11 cellular contexts compared by ENCODE assay signal in genomic region chr1:208086116-208086515, GRCh38.
DNase-seq lines count a peak whose midpoint lies in the region; ATAC-seq, FAIRE-seq and TF ChIP-seq lines count a peak whose summit lies in the region.
"Had no signal": no experiment of that assay in that cellular context is flagged by ENCODE, and none has a peak within 500 bp of the region (broad histone marks: within the 10 kb centered on the region; RNA-seq: fewer than 3 reads in every experiment).

No MANE protein-coding gene starts in this region.

- no peaks in the 10 kb centered on the region for H3K27me3 Mint-ChIP-seq in CD4-positive, CD25-positive, alpha-beta regulatory T cell

- peaks cover 0 to 3% (median 0%) of the 10 kb centered on the region in 7 donors for H3K9me3 Mint-ChIP-seq in CD4-positive, CD25-positive, alpha-beta regulatory T cell

- H3K27me3 ChIP-seq in CD4-positive, CD25-positive, alpha-beta regulatory T cell (ENCODE audit: control insufficient read depth, insufficient read depth, low read length) = no peaks in the 10 kb centered on the region
- H3K27me3 ChIP-seq in neural cell (ENCODE audit: insufficient read depth, low read depth, low read length) = no peaks in the 10 kb centered on the region

- no peak for TF ChIP-seq CTCF in neural cell (IDR thresholded peaks at IDR 0.05; ENCODE audit: poor library complexity, severe bottlenecking)

- FAIRE-seq in HTR-8/SVneo (lab: Jason Lieb, UNC) = peak; percentile 23

- H3K4me1 Mint-ChIP-seq in CD4-positive, CD25-positive, alpha-beta regulatory T cell = peaks cover 13 to 19% (median 15%) of the 10 kb centered on the region in 4 donors

- H3F3A ChIP-seq in neural cell (ENCODE audit: insufficient read depth, low read length, poor library complexity, severe bottlenecking) = no peaks in the 10 kb centered on the region

- H3K4me1 ChIP-seq in CD4-positive, CD25-positive, alpha-beta regulatory T cell (ENCODE audit: control insufficient read depth, insufficient read depth, low read length, poor library complexity, severe bottlenecking) = peaks cover 8% of the 10 kb centered on the region

- no peaks in the 10 kb centered on the region for H3K79me2 ChIP-seq in neural cell (replicated peaks; ENCODE audit: insufficient read depth, low read length)

- peak overlapping the region; percentile 55 to 88 (median 70) for H3K4me3 Mint-ChIP-seq in CD4-positive, CD25-positive, alpha-beta regulatory T cell

- TF ChIP-seq EP300 in neural cell (conservative IDR thresholded peaks at IDR 0.05; ENCODE audit: poor library complexity, severe bottlenecking) = no peak

- no peak overlapping the region for H3K4me2 ChIP-seq in neural cell (ENCODE audit: low read length)

- no peak overlapping the region for H3K9ac ChIP-seq in neural cell (ENCODE audit: low read length)

- no peak for TF ChIP-seq RAD21 in neural cell (conservative IDR thresholded peaks at IDR 0.05)

- no peak overlapping the region for H2AFZ ChIP-seq in neural cell (ENCODE audit: low read depth, low read length)

- no peaks in the 10 kb centered on the region for H3K9me3 ChIP-seq in CD4-positive, CD25-positive, alpha-beta regulatory T cell (ENCODE audit: control insufficient read depth in 2 of 2, low read length in 2 of 2)
- H3K9me3 ChIP-seq in neural cell (ENCODE audit: low read length) = no peaks in the 10 kb centered on the region

- H3K27ac Mint-ChIP-seq in CD4-positive, CD25-positive, alpha-beta regulatory T cell = peak overlapping the region; percentile 47 to 91 (median 87)

- DNase-seq in CD4-positive, CD25-positive, alpha-beta regulatory T cell = no peak
- DNase-seq in HTR-8/SVneo (ENCODE audit: insufficient read length, low spot score) = peak; percentile 20
- DNase-seq in dedifferentiated amniotic fluid mesenchymal stem cell (ENCODE audit: extremely low spot score) = peak; percentile 78
- no peak for DNase-seq in activated CD8-positive, alpha-beta memory T cell treated with anti-CD3 and anti-CD28 coated beads, Interleukin-2, amount 50 U/mL, for 48 hours
- no peak for DNase-seq in activated effector memory CD4-positive, alpha-beta T cell treated with anti-CD3 and anti-CD28 coated beads, Interleukin-2, amount 50 U/mL, for 16 hours
- no peak for DNase-seq in HCEC 1CT
- DNase-seq: activated gamma-delta T cell treated with Interleukin-2 at 50 U/mL for 16 hours, left cardiac atrium, NCI-H748 treated with DMSO at 0.1 percent for 48 hours had no signal

- peak overlapping the region; percentile 51 for H3K4me3 ChIP-seq in CD4-positive, CD25-positive, alpha-beta regulatory T cell (ENCODE audit: low read depth, low read length)
- H3K4me3 ChIP-seq in neural cell (ENCODE audit: low read length) = no peak overlapping the region

- H3K36me3 ChIP-seq in CD4-positive, CD25-positive, alpha-beta regulatory T cell (ENCODE audit: control insufficient read depth, insufficient read depth, low read length) = no peaks in the 10 kb centered on the region
- H3K36me3 ChIP-seq in neural cell (ENCODE audit: insufficient read depth, low read length) = peaks cover 6% of the 10 kb centered on the region

- no peaks in the 10 kb centered on the region for H3K9me2 ChIP-seq in neural cell (ENCODE audit: insufficient read depth, low read length)

- no peak overlapping the region for H3K27ac ChIP-seq in CD4-positive, CD25-positive, alpha-beta regulatory T cell (ENCODE audit: insufficient read depth, low read length, poor library complexity, severe bottlenecking)
- peak overlapping the region; percentile 17 for H3K27ac ChIP-seq in neural cell (ENCODE audit: low read length)

- H4K20me1 ChIP-seq in neural cell (ENCODE audit: insufficient read depth) = no peaks in the 10 kb centered on the region

- ATAC-seq in CD4-positive, CD25-positive, alpha-beta regulatory T cell (ENCODE audit: low read depth in 2 of 2) = no peak
- no peak for ATAC-seq in GM21717 (IDR thresholded peaks at IDR 0.05; ENCODE audit: unreplicated experiment)

- H3K36me3 Mint-ChIP-seq in CD4-positive, CD25-positive, alpha-beta regulatory T cell = no peaks in the 10 kb centered on the region

TF ChIP-seq in neural cell, 6 proteins besides CTCF, POLR2A, EP300 and RAD21:
- TF ChIP-seq POLR2AphosphoS5 (IDR thresholded peaks at IDR 0.05) (no peak), REST (IDR thresholded peaks at IDR 0.05; ENCODE audit: borderline replicate concordance) (no peak), SMC3 (conservative IDR thresholded peaks at IDR 0.05; ENCODE audit: poor library complexity) (no peak), MXI1 (conservative IDR thresholded peaks at IDR 0.05; ENCODE audit: poor library complexity, severe bottlenecking) (no peak), EZH2 (IDR thresholded peaks at IDR 0.05; ENCODE audit: borderline replicate concordance, insufficient read depth, low read length, poor library complexity, severe bottlenecking) (no peak), TAF1 (IDR thresholded peaks at IDR 0.05; ENCODE audit: low read depth) (no peak)

Comparison
In these comparisons a context has a peak if more than half of its experiments do, and no peak if none do; other contexts are left out.
1. DNase-seq: peak in HTR-8/SVneo (single experiment) and dedifferentiated amniotic fluid mesenchymal stem cell (single experiment); none in CD4-positive, CD25-positive, alpha-beta regulatory T cell (0 of 3), activated CD8-positive, alpha-beta memory T cell treated with anti-CD3 and anti-CD28 coated beads, Interleukin-2, amount 50 U/mL, for 48 hours (single experiment), activated effector memory CD4-positive, alpha-beta T cell treated with anti-CD3 and anti-CD28 coated beads, Interleukin-2, amount 50 U/mL, for 16 hours (single experiment) and HCEC 1CT (single experiment).